Comparison of ENCODE assay signal across 23 cellular contexts in genomic region chr18:37309059-37309458, GRCh38.
DNase-seq lines count a peak whose midpoint lies in the region; ATAC-seq, FAIRE-seq and TF ChIP-seq lines count a peak whose summit lies in the region.
"Had no signal": no experiment of that assay in that cellular context is flagged by ENCODE, and none has a peak within 500 bp of the region (broad histone marks: within the 10 kb centered on the region; RNA-seq: fewer than 3 reads in every experiment).

No MANE protein-coding gene starts in this region.

- no TSS peak for BruUV-seq in K562 (replicated peaks; lab: Mats Ljungman, UMichigan)
- BruUV-seq in HepG2 (replicated peaks; lab: Mats Ljungman, UMichigan) = no TSS peak

- CTCF ChIA-PET in K562 (lab: Yijun Ruan, JAX; ENCODE audit: low intra/inter-chr PET ratio) (interaction anchor here (0.6 kb wide), 1 partner anchor 176 kb away, joined by 3 read pairs; no protein-coding TSS in a partner anchor), HepG2 (lab: Yijun Ruan, JAX; ENCODE audit: low intra/inter-chr PET ratio, low total read pairs) (no interaction called here)

- FAIRE-seq in K562 (lab: Jason Lieb, UNC) (peak; percentile 87), HepG2 (lab: Jason Lieb, UNC) (no peak), H54 (lab: Jason Lieb, UNC) (no peak)
- FAIRE-seq: colon, GM19239, HTR-8/SVneo, RCC 7860 had no signal

- H3K9ac ChIP-seq in K562 (ENCODE audit: insufficient read depth in 1 of 2, low read depth in 2 of 2, low read length in 2 of 2) (no peak overlapping the region), HepG2 (ENCODE audit: insufficient read depth, low read depth, low read length) (no peak overlapping the region)

- H3K27me3 Mint-ChIP-seq in HFFc6 (ENCODE audit: insufficient read depth) (peaks cover 41% of the 10 kb centered on the region), natural killer cell (ENCODE audit: low read depth in 2 of 2) (no peaks in the 10 kb centered on the region)
- H3K27me3 Mint-ChIP-seq: activated naive CD4-positive, alpha-beta T cell treated with anti-CD3 and anti-CD28 coated beads, Interleukin-2, amount 10 ng/mL, durations not matched to agents 7 days and 5 days had no signal

- TF ChIP-seq CTCF in HFFc6 (IDR thresholded peaks at IDR 0.05) (peak; percentile 20; the same call in 1 of the 2 replicates), K562 (IDR thresholded peaks at IDR 0.05 in 2 of 3, conservative IDR thresholded peaks at IDR 0.05 in 1 of 3; ENCODE audit: insufficient read depth in 2 of 3, low read depth in 1 of 3, low read length in 3 of 3) (peak; percentile 5 to 64 (median 34); a peak in 3 of 6 replicates), HepG2 (CRISPR knock-in tag; IDR thresholded peaks at IDR 0.05) (peak; percentile 30; the same call in 1 of the 2 replicates), natural killer cell (IDR thresholded peaks at IDR 0.05) (no peak)

- H3K36me3 Mint-ChIP-seq in HFFc6 (ENCODE audit: low read depth) (no peaks in the 10 kb centered on the region), natural killer cell (no peaks in the 10 kb centered on the region)
- H3K36me3 Mint-ChIP-seq: activated naive CD4-positive, alpha-beta T cell treated with anti-CD3 and anti-CD28 coated beads, Interleukin-2, amount 10 ng/mL, durations not matched to agents 7 days and 5 days; naive thymus-derived CD8-positive, alpha-beta T cell had no signal

- intact Hi-C loops in K562 (cut with micrococcal nuclease) = no loop called here
- intact Hi-C loops in HepG2 (cut with micrococcal nuclease; ENCODE audit: unreplicated experiment) = no loop called here
- intact Hi-C loops in natural killer cell (cut with micrococcal nuclease) = no loop called here

- no peaks in the 10 kb centered on the region; the same call in 1 of the 2 replicates for H3K4me1 Mint-ChIP-seq in HFFc6 (ENCODE audit: low read depth)
- H3K4me1 Mint-ChIP-seq in natural killer cell = no peaks in the 10 kb centered on the region
- H3K4me1 Mint-ChIP-seq: activated naive CD4-positive, alpha-beta T cell treated with anti-CD3 and anti-CD28 coated beads, Interleukin-2, amount 10 ng/mL, durations not matched to agents 7 days and 5 days; naive thymus-derived CD8-positive, alpha-beta T cell had no signal

- TF ChIP-seq RAD21 in K562 (CRISPR knock-in tag; conservative IDR thresholded peaks at IDR 0.05 in 1 of 2, IDR thresholded peaks at IDR 0.05 in 1 of 2) (peak; percentile 31 to 44; a peak in 3 of 4 replicates), HepG2 (CRISPR knock-in tag; IDR thresholded peaks at IDR 0.05) (no peak)

- no peak overlapping the region for H2AFZ ChIP-seq in K562 (ENCODE audit: low read depth, low read length)
- no peak overlapping the region for H2AFZ ChIP-seq in HepG2 (ENCODE audit: low read length)

- in situ Hi-C loops in K562 (cut with MboI) = no loop called here
- in situ Hi-C loops in HepG2 (cut with HindIII; ENCODE audit: extremely low pct_ligation_motif_present, low pct_unique_long_range_greater_than_20kb) = no loop called here

- peak; percentile 65 for DNase-seq in DMS 273 (lab: John Stamatoyannopoulos, UW; ENCODE audit: unreplicated experiment)
- peak; percentile 27 for DNase-seq in HFFc6
- DNase-seq in K562 (ENCODE audit: extremely low read depth in 1 of 4, low spot score in 3 of 4) = peak in 3 of 4 experiments; percentile 28 to 55 (median 44)
- DNase-seq in HepG2 (ENCODE audit: low spot score) = peak; percentile 35
- no peak for DNase-seq in natural killer cell
- DNase-seq in H54 (ENCODE audit: insufficient read length, low spot score) = no peak
- no peak for DNase-seq in GF-D8 (lab: John Stamatoyannopoulos, UW)
- DNase-seq: activated CD4-positive, alpha-beta T cell treated with anti-CD3 and anti-CD28 coated beads, Interleukin-2, amount 50 U/mL, for 1 hour; activated naive CD4-positive, alpha-beta T cell treated with anti-CD3 and anti-CD28 coated beads, Interleukin-2, amount 10 ng/mL, durations not matched to agents 7 days and 5 days; activated T-cell treated with anti-CD3 and anti-CD28 coated beads for 4 hours; Caco-2; HCEC 1CT; lower lobe of right lung; MM.1S; naive thymus-derived CD8-positive, alpha-beta T cell; NCI-H2029 had no signal

- TF ChIP-seq POLR2A in K562 (conservative IDR thresholded peaks at IDR 0.05) (no peak), HepG2 (IDR thresholded peaks at IDR 0.05; ENCODE audit: insufficient read depth in 1 of 2, low read depth in 2 of 2, low read length in 2 of 2) (no peak), H54 (IDR thresholded peaks at IDR 0.05; ENCODE audit: low read depth, low read length) (no peak)

- TF ChIP-seq EP300 in K562 (IDR thresholded peaks at IDR 0.05; ENCODE audit: low read length) (no peak), HepG2 (IDR thresholded peaks at IDR 0.05; ENCODE audit: low read depth in 2 of 2, low read length in 2 of 2) (no peak), HepG2 (CRISPR knock-in tag; IDR thresholded peaks at IDR 0.05; ENCODE audit: borderline replicate concordance) (no peak)

- H3K36me3 ChIP-seq in K562 (ENCODE audit: control insufficient read depth, insufficient read depth, low read length) = no peaks in the 10 kb centered on the region
- no peaks in the 10 kb centered on the region for H3K36me3 ChIP-seq in HepG2 (replicated peaks in 1 of 2; ENCODE audit: control insufficient read depth in 1 of 2, insufficient read depth in 2 of 2, low read length in 2 of 2)
- H3K36me3 ChIP-seq: ascending aorta, lower lobe of right lung, suprapubic skin had no signal

- no peaks in the 10 kb centered on the region for H3K9me1 ChIP-seq in K562 (ENCODE audit: control insufficient read depth, insufficient read depth, low read length)

- H3K4me3 ChIP-seq in K562 (no peak overlapping the region), HepG2 (replicated peaks in 1 of 3; ENCODE audit: insufficient read depth in 1 of 3, low read depth in 2 of 3, low read length in 3 of 3) (no peak overlapping the region)
- H3K4me3 ChIP-seq: ascending aorta, lower lobe of right lung, smooth muscle cell, suprapubic skin had no signal

- H3K27me3 ChIP-seq in K562 (ENCODE audit: control insufficient read depth in 2 of 2, insufficient read depth in 2 of 2, low read length in 2 of 2) = peaks cover 0 to 54% of the 10 kb centered on the region in 2 experiments; a peak in 3 of 5 replicates
- H3K27me3 ChIP-seq in HepG2 (ENCODE audit: control insufficient read depth in 1 of 2, insufficient read depth in 2 of 2, low read length in 2 of 2) = peaks cover 1 to 10% of the 10 kb centered on the region in 2 experiments; a peak in 1 of 5 replicates
- H3K27me3 ChIP-seq: ascending aorta, suprapubic skin had no signal

- H3K9me3 Mint-ChIP-seq in HFFc6 = no peaks in the 10 kb centered on the region
- H3K9me3 Mint-ChIP-seq in natural killer cell = no peaks in the 10 kb centered on the region
- H3K9me3 Mint-ChIP-seq: activated naive CD4-positive, alpha-beta T cell treated with anti-CD3 and anti-CD28 coated beads, Interleukin-2, amount 10 ng/mL, durations not matched to agents 7 days and 5 days; naive thymus-derived CD8-positive, alpha-beta T cell had no signal

- no peak overlapping the region for H3K4me2 ChIP-seq in K562 (ENCODE audit: insufficient read depth, low read length)
- H3K4me2 ChIP-seq in HepG2 (ENCODE audit: low read depth, low read length) = no peak overlapping the region
- H3K4me2 ChIP-seq: smooth muscle cell had no signal

- POLR2A ChIA-PET in K562 (lab: Yijun Ruan, JAX) = interaction anchor here (0.6 kb wide), 1 partner anchor 351 kb away, joined by 3 read pairs; no protein-coding TSS in a partner anchor
- POLR2A ChIA-PET in HepG2 (lab: Yijun Ruan, JAX) = no interaction called here

- H3K4me3 Mint-ChIP-seq in HFFc6 (no peak overlapping the region), natural killer cell (no peak overlapping the region)
- H3K4me3 Mint-ChIP-seq: activated naive CD4-positive, alpha-beta T cell treated with anti-CD3 and anti-CD28 coated beads, Interleukin-2, amount 10 ng/mL, durations not matched to agents 7 days and 5 days; naive thymus-derived CD8-positive, alpha-beta T cell had no signal

- ATAC-seq in K562 = peak; percentile 50
- ATAC-seq in HepG2 = peak; percentile 67
- no peak for ATAC-seq in natural killer cell
- ATAC-seq: lower lobe of right lung; naive thymus-derived CD8-positive, alpha-beta T cell had no signal

- no peak overlapping the region for H3K27ac ChIP-seq in K562 (ENCODE audit: extremely low read depth, low read depth, low read length)
- H3K27ac ChIP-seq in HepG2 (ENCODE audit: extremely low read length, insufficient read depth, low read length) = no peak overlapping the region
- H3K27ac ChIP-seq: ascending aorta, lower lobe of right lung, suprapubic skin had no signal

- H3K9me3 ChIP-seq in K562 (replicated peaks; ENCODE audit: control insufficient read depth, insufficient read depth, low read depth, low read length) (no peaks in the 10 kb centered on the region), HepG2 (ENCODE audit: low read length) (no peaks in the 10 kb centered on the region)
- H3K9me3 ChIP-seq: ascending aorta, Caco-2, lower lobe of right lung, suprapubic skin had no signal

- no peak overlapping the region for H3K27ac Mint-ChIP-seq in HFFc6
- no peak overlapping the region for H3K27ac Mint-ChIP-seq in natural killer cell
- H3K27ac Mint-ChIP-seq: activated naive CD4-positive, alpha-beta T cell treated with anti-CD3 and anti-CD28 coated beads, Interleukin-2, amount 10 ng/mL, durations not matched to agents 7 days and 5 days; naive thymus-derived CD8-positive, alpha-beta T cell had no signal

- H3K4me1 ChIP-seq in K562 (replicated peaks in 1 of 2; ENCODE audit: control insufficient read depth in 2 of 2, insufficient read depth in 2 of 2, low read length in 2 of 2) = no peaks in the 10 kb centered on the region; a peak in 1 of 5 replicates
- peaks cover 11% of the 10 kb centered on the region; the same call in 1 of the 2 replicates for H3K4me1 ChIP-seq in HepG2 (ENCODE audit: insufficient read depth, low read length)
- H3K4me1 ChIP-seq: ascending aorta, Caco-2, lower lobe of right lung, suprapubic skin had no signal

- H4K20me1 ChIP-seq in K562 (replicated peaks; ENCODE audit: control insufficient read depth, insufficient read depth, low read length) (0 out of 2 replicates have a peak, but pooled peaks cover 11% of the 10 kb centered on the region), HepG2 (ENCODE audit: insufficient read depth, low read length) (no peaks in the 10 kb centered on the region)

- H3K79me2 ChIP-seq in K562 (ENCODE audit: control insufficient read depth, insufficient read depth, low read length) = no peaks in the 10 kb centered on the region
- H3K79me2 ChIP-seq in HepG2 (ENCODE audit: insufficient read depth, low read length) = no peaks in the 10 kb centered on the region

- 0% methylated on average over 1 of the region's 1 CpG for WGBS in K562 (ENCODE audit: insufficient coverage, low coverage, missing lambda C conversion rate)
- WGBS in HepG2 (ENCODE audit: low lambda C conversion rate) = 0% methylated on average over 1 of the region's 1 CpG

TF ChIP-seq in K562, 482 proteins besides CTCF, POLR2A, EP300 and RAD21 (continues in another document):
- TF ChIP-seq ZNF263 (CRISPR knock-in tag; IDR thresholded peaks at IDR 0.05; ENCODE audit: borderline replicate concordance) (peak; percentile 53; the same call in 1 of the 2 replicates), TCFL5 (CRISPR knock-in tag; conservative IDR thresholded peaks at IDR 0.05) (no peak)

TF ChIP-seq in HepG2, 621 proteins besides CTCF, POLR2A, EP300 and RAD21 (continues in another document):
- TF ChIP-seq STAG1 (CRISPR knock-in tag; IDR thresholded peaks at IDR 0.05) (peak; percentile 15; the same call in 1 of the 2 replicates), ZFP36 (IDR thresholded peaks at IDR 0.05; ENCODE audit: borderline replicate concordance, low read depth, low read length, partially characterized antibody) (no peak)

Comparison
In these comparisons a context has a peak if more than half of its experiments do, and no peak if none do; other contexts are left out.
1. DNase-seq: peak in DMS 273 (single experiment), HFFc6 (single experiment), K562 (3 of 4) and HepG2 (single experiment); none in natural killer cell (single experiment), H54 (single experiment) and GF-D8 (single experiment).
2. ATAC-seq: peak in K562 (single experiment) and HepG2 (single experiment); none in natural killer cell (0 of 3).